ENCODE assay signal across 23 cellular contexts in the genomic region with DNA sequence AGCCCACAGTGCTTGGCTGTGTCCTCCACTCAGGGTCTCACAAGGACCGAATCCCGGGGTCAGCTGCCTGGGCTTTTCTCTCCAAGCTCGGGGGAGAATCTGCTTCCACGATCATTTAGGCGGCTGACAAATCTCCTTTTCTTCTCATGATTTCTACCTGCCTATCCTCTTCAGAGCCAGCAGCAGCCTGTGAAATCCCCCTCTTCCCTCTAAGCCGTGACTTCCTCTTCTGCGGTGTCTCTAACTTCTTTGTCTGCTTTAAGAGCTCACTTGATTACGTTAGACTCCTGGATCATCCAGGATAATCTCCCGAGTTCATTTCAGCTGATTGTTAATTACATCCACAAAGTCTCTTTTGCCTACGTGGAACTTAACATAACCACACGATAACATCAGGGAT. TPM values are rescaled to one million over a fixed set of nuclear protein-coding genes. Genes with fewer than 3 reads are reported as not detected.
"Had no signal": no experiment of that assay in that cellular context is flagged by ENCODE, and none has a peak within 500 bp of the region (broad histone marks: within the 10 kb centered on the region; RNA-seq: fewer than 3 reads in every experiment).

No MANE protein-coding gene starts in this region.

- H3K9me3 Mint-ChIP-seq: WTC11 had no signal

- H3K27ac ChIP-seq: esophagus squamous epithelium, stomach, vagina had no signal

- H3K9me3 ChIP-seq: vagina had no signal

- ATAC-seq: activated CD4-positive, alpha-beta T cell treated with anti-CD3 and anti-CD28 coated beads for 36 hours; activated CD8-positive, alpha-beta memory T cell treated with anti-CD3 and anti-CD28 coated beads, Interleukin-2, amount 10 ng/mL, durations not matched to agents 7 days and 5 days; left ventricle myocardium superior; sciatic nerve; stimulated activated effector memory CD8-positive, alpha-beta T cell treated with anti-CD3 and anti-CD28 coated beads, Interleukin-12 subunit alpha, Interleukin-12 subunit beta, amount 100 ng/mL, for 72 hours; WTC11 had no signal

- H3K4me3 ChIP-seq: esophagus squamous epithelium, stomach, vagina had no signal

- H3K36me3 Mint-ChIP-seq: stimulated activated effector memory CD8-positive, alpha-beta T cell treated with anti-CD3 and anti-CD28 coated beads, Interleukin-12 subunit alpha, Interleukin-12 subunit beta, amount 100 ng/mL, for 72 hours; WTC11 had no signal

- H3K36me3 ChIP-seq: esophagus squamous epithelium, stomach, vagina had no signal

- DNase-seq: activated CD4-positive, alpha-beta memory T cell treated with anti-CD3 and anti-CD28 coated beads, Interleukin-2, amount 10 ng/mL, durations not matched to agents 7 days and 5 days; activated CD4-positive, alpha-beta T cell treated with anti-CD3 and anti-CD28 coated beads for 36 hours; activated CD8-positive, alpha-beta memory T cell treated with anti-CD3 and anti-CD28 coated beads, Interleukin-2, amount 10 ng/mL, durations not matched to agents 7 days and 5 days; effector CD8-positive, alpha-beta T cell; esophagus squamous epithelium; left ventricle myocardium superior; stimulated activated CD4-positive, alpha-beta T cell treated with anti-CD3 and anti-CD28 coated beads, Interleukin-4, amount 100 ng/mL, for 24 hours; stomach; trophoblast cell had no signal

- H3K27ac Mint-ChIP-seq: activated CD4-positive, alpha-beta memory T cell treated with anti-CD3 and anti-CD28 coated beads, Interleukin-2, amount 10 ng/mL, durations not matched to agents 7 days and 5 days; activated CD4-positive, alpha-beta T cell treated with anti-CD3 and anti-CD28 coated beads for 36 hours; activated CD8-positive, alpha-beta memory T cell treated with anti-CD3 and anti-CD28 coated beads, Interleukin-2, amount 10 ng/mL, durations not matched to agents 7 days and 5 days; activated naive CD8-positive, alpha-beta T cell; dendritic cell treated with granulocyte-macrophage colony-stimulating factor and Interleukin-4, amounts not matched to agents 40 ng/mL and 50 ng/mL, for 4 days; stimulated activated effector memory CD8-positive, alpha-beta T cell treated with anti-CD3 and anti-CD28 coated beads, Interleukin-12 subunit alpha, Interleukin-12 subunit beta, amount 100 ng/mL, for 72 hours; WTC11 had no signal

- H3K27me3 ChIP-seq: vagina had no signal

- H3K27me3 Mint-ChIP-seq: activated CD4-positive, alpha-beta memory T cell treated with anti-CD3 and anti-CD28 coated beads, Interleukin-2, amount 10 ng/mL, durations not matched to agents 7 days and 5 days had no signal

- H3K4me1 Mint-ChIP-seq: activated CD4-positive, alpha-beta memory T cell treated with anti-CD3 and anti-CD28 coated beads, Interleukin-2, amount 10 ng/mL, durations not matched to agents 7 days and 5 days; activated CD4-positive, alpha-beta T cell treated with anti-CD3 and anti-CD28 coated beads for 36 hours; activated CD8-positive, alpha-beta memory T cell treated with anti-CD3 and anti-CD28 coated beads, Interleukin-2, amount 10 ng/mL, durations not matched to agents 7 days and 5 days; stimulated activated effector memory CD8-positive, alpha-beta T cell treated with anti-CD3 and anti-CD28 coated beads, Interleukin-12 subunit alpha, Interleukin-12 subunit beta, amount 100 ng/mL, for 72 hours had no signal

- H3K4me1 ChIP-seq: vagina had no signal

- H3K4me3 Mint-ChIP-seq: activated CD4-positive, alpha-beta memory T cell treated with anti-CD3 and anti-CD28 coated beads, Interleukin-2, amount 10 ng/mL, durations not matched to agents 7 days and 5 days; activated CD4-positive, alpha-beta T cell treated with anti-CD3 and anti-CD28 coated beads for 36 hours; activated CD8-positive, alpha-beta memory T cell treated with anti-CD3 and anti-CD28 coated beads, Interleukin-2, amount 10 ng/mL, durations not matched to agents 7 days and 5 days; activated naive CD8-positive, alpha-beta T cell; dendritic cell treated with granulocyte-macrophage colony-stimulating factor and Interleukin-4, amounts not matched to agents 40 ng/mL and 50 ng/mL, for 4 days; stimulated activated effector memory CD8-positive, alpha-beta T cell treated with anti-CD3 and anti-CD28 coated beads, Interleukin-12 subunit alpha, Interleukin-12 subunit beta, amount 100 ng/mL, for 72 hours; WTC11 had no signal

RNA-seq across cellular contexts. Expression of gene VN1R4, which starts 43.5 kb away (rescaled TPM):
- total RNA-seq: activated CD4-positive, alpha-beta memory T cell treated with anti-CD3 and anti-CD28 coated beads, Interleukin-2, amount 10 ng/mL, durations not matched to agents 7 days and 5 days; activated CD4-positive, alpha-beta T cell treated with anti-CD3 and anti-CD28 coated beads for 36 hours; activated CD8-positive, alpha-beta memory T cell treated with anti-CD3 and anti-CD28 coated beads, Interleukin-2, amount 10 ng/mL, durations not matched to agents 7 days and 5 days; cerebellum; endothelial cell of umbilical vein; esophagus squamous epithelium; glomerular endothelial cell; left ventricle myocardium superior; mononuclear cell; osteoblast; pulmonary artery endothelial cell; sciatic nerve; stomach; temporal lobe; vagina; WTC11 had no signal
- polyA plus RNA-seq: endothelial cell of umbilical vein, neural cell, stomach had no signal

RNA-seq across cellular contexts. Expression of gene VN1R2, which starts 53.0 kb away (rescaled TPM):
- total RNA-seq: activated CD4-positive, alpha-beta memory T cell treated with anti-CD3 and anti-CD28 coated beads, Interleukin-2, amount 10 ng/mL, durations not matched to agents 7 days and 5 days; activated CD4-positive, alpha-beta T cell treated with anti-CD3 and anti-CD28 coated beads for 36 hours; activated CD8-positive, alpha-beta memory T cell treated with anti-CD3 and anti-CD28 coated beads, Interleukin-2, amount 10 ng/mL, durations not matched to agents 7 days and 5 days; cerebellum; endothelial cell of umbilical vein; esophagus squamous epithelium; glomerular endothelial cell; left ventricle myocardium superior; mononuclear cell; pulmonary artery endothelial cell; sciatic nerve; stomach; temporal lobe; vagina; WTC11 had no signal
- polyA plus RNA-seq: endothelial cell of umbilical vein, neural cell, stomach had no signal
